ENCODE assay signal across 8 cellular contexts in the genomic region with DNA sequence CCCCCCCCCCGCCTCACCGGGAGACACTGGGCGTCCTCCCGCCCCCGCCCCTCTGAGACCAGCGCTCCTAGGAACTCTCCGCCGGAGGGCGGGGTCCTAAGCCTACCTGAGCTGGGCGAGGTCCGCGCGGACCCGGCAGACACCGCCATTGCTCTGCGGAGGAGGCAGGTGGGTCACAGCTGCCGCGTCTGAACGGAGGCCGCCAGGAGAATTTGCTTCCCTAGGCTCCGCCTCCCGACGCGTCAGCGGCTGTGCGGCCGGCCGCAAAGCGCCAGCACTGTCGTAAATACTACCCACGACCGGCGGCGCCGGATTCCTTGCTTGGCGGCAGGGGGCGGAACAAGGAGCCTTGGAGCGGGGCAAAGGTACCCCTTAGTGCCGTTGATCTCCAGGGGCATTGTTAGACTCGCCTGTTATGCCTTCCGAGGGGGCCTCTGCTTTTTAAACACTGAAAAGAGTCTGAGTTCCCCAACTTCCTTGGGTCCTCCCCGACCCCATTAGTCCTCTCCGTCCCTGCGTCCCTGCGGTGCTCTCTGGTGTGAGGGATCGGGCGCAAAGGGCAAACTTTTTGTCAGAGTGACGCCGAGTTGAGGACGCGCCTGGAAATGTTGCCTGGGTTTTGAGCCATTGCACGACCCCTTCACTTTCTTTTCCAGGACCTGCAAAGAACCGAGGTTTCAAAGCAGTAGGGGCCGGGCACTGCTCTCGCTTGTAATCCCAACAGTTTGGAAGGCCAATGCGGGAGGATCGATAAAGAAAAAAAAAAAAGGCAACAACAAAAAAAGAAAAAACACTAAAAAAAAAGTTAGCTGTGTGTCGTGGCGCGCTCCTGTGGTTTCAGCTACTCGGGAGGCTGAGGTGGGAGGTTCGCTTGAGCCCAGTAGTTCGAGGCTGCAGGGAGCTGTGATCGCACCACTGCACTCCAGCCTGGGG. TPM values are rescaled to one million over a fixed set of nuclear protein-coding genes. Genes with fewer than 3 reads are reported as not detected.
DNase-seq lines count a peak whose midpoint lies in the region; ATAC-seq and TF ChIP-seq lines count a peak whose summit lies in the region.

A gene (minus strand): TSS at position 214 of the 933 bp plus-strand sequence. CDS start 65 bp downstream, at position 149.

- H3K4me1 ChIP-seq in KMS-11 (ENCODE audit: low read depth, poor library complexity, severe bottlenecking) (peaks cover 13% of the 10 kb centered on the region), Panc1 (ENCODE audit: control insufficient read depth, insufficient read depth, low read length) (peaks cover 6% of the 10 kb centered on the region; the same call in 1 of the 2 replicates), muscle layer of duodenum (ENCODE audit: control insufficient read depth in 1 of 2, insufficient read depth in 2 of 2, low read length in 2 of 2) (peaks cover 3 to 14% of the 10 kb centered on the region in 2 donors)

- H3K36me3 Mint-ChIP-seq in activated T-cell treated with anti-CD3 and anti-CD28 coated beads, Interleukin-2, amount 50 U/mL, for 24 hours (ENCODE audit: low read depth) = peaks cover 39% of the 10 kb centered on the region

- ATAC-seq in GM21723 (IDR thresholded peaks at IDR 0.05; ENCODE audit: unreplicated experiment) (peak; percentile 88), Panc1 (peak; percentile 97), esophagus mucosa (peak; percentile 98)

- H4K20me1 ChIP-seq in KMS-11 (ENCODE audit: insufficient read depth) = no peaks in the 10 kb centered on the region

- peak within 1 kb of the TSS; percentile 54; the same call in 1 of the 2 replicates for H3K9ac ChIP-seq in KMS-11

- no peaks in the 10 kb centered on the region for H3K9me3 Mint-ChIP-seq in activated T-cell treated with anti-CD3 and anti-CD28 coated beads, Interleukin-2, amount 50 U/mL, for 24 hours

- CTCF ChIA-PET in Panc1 (lab: Charles Lee) = interaction anchor here (0.6 to 0.7 kb wide), 3 partner anchors 40 to 156 kb away, joined by 5 to 9 read pairs (median 6); no protein-coding TSS in a partner anchor

- H3K4me3 ChIP-seq in KMS-11 (IDR thresholded peaks at IDR 0.05; ENCODE audit: insufficient read depth, low read depth, low read length) (peak within 1 kb of the TSS; percentile 76), Panc1 (ENCODE audit: low read depth in 2 of 2, low read length in 2 of 2) (peak within 1 kb of the TSS; percentile 71 to 95), muscle layer of duodenum (ENCODE audit: low read depth in 1 of 2, low read length in 2 of 2) (peak within 1 kb of the TSS; percentile 87 to 95)

- peak within 1 kb of the TSS; percentile 90 for H3K4me2 ChIP-seq in KMS-11

- H2AFZ ChIP-seq in KMS-11 (ENCODE audit: low read depth) = peak within 1 kb of the TSS; percentile 86

- peak; percentile 99 for DNase-seq in DMS53 (lab: John Stamatoyannopoulos, UW)
- no peak for DNase-seq in Panc1 (ENCODE audit: low read depth, low spot score)
- DNase-seq in activated T-cell treated with anti-CD3 and anti-CD28 coated beads, Interleukin-2, amount 50 U/mL, for 24 hours = peak; percentile 97
- DNase-seq in stimulated activated CD8-positive, alpha-beta memory T cell treated with anti-CD3 and anti-CD28 coated beads, Interleukin-7, amount 100 ng/mL, for 24 hours (ENCODE audit: low read depth) = peak; percentile 86

- in situ Hi-C loops in Panc1 (cut with HindIII; ENCODE audit: low pct_unique_long_range_greater_than_20kb, low sequenced_read_pairs) = no loop called here

- H3K79me2 ChIP-seq in KMS-11 (ENCODE audit: insufficient read depth, low read depth) = peaks cover 14% of the 10 kb centered on the region

- H3K27me3 ChIP-seq in KMS-11 (ENCODE audit: insufficient read depth, low read depth) (no peaks in the 10 kb centered on the region), Panc1 (ENCODE audit: control insufficient read depth, insufficient read depth, low read length) (no peaks in the 10 kb centered on the region), muscle layer of duodenum (ENCODE audit: low read depth, low read length) (no peaks in the 10 kb centered on the region)

- H3K27me3 Mint-ChIP-seq in activated T-cell treated with anti-CD3 and anti-CD28 coated beads, Interleukin-2, amount 50 U/mL, for 24 hours = no peaks in the 10 kb centered on the region

- no peaks in the 10 kb centered on the region for H3K9me3 ChIP-seq in Panc1 (ENCODE audit: control insufficient read depth, insufficient read depth, low read depth, low read length)
- no peaks in the 10 kb centered on the region for H3K9me3 ChIP-seq in muscle layer of duodenum (ENCODE audit: control insufficient read depth in 1 of 2, low read length in 2 of 2)

- BruUV-seq in Panc1 (replicated peaks; lab: Mats Ljungman, UMichigan) = TSS peak; percentile 98

- H3K4me3 Mint-ChIP-seq in activated T-cell treated with anti-CD3 and anti-CD28 coated beads, Interleukin-2, amount 50 U/mL, for 24 hours = peak within 1 kb of the TSS; percentile 94

- H3K27ac ChIP-seq in KMS-11 (peak within 1 kb of the TSS; percentile 42; the same call in 1 of the 2 replicates), Panc1 (ENCODE audit: low read length) (peak within 1 kb of the TSS; percentile 95), muscle layer of duodenum (ENCODE audit: low read length) (peak within 1 kb of the TSS; percentile 86)

- H3K36me3 ChIP-seq in KMS-11 (ENCODE audit: insufficient read depth) (no peaks in the 10 kb centered on the region), Panc1 (ENCODE audit: control insufficient read depth, insufficient read depth, low read length) (peaks cover 3% of the 10 kb centered on the region; the same call in 1 of the 2 replicates), muscle layer of duodenum (ENCODE audit: control insufficient read depth in 1 of 2, insufficient read depth in 2 of 2, low read length in 2 of 2) (peaks cover 4 to 11% of the 10 kb centered on the region in 2 donors)

- peak within 1 kb of the TSS; percentile 98 for H3K27ac Mint-ChIP-seq in activated T-cell treated with anti-CD3 and anti-CD28 coated beads, Interleukin-2, amount 50 U/mL, for 24 hours

- 0 out of 2 replicates have a peak, but pooled peaks have one; percentile 3 for TF ChIP-seq CTCF in KMS-11 (conservative IDR thresholded peaks at IDR 0.05; ENCODE audit: low read depth, low read length)
- no peak for TF ChIP-seq CTCF in Panc1 (IDR thresholded peaks at IDR 0.05)

- intact Hi-C loops in Panc1 (cut with micrococcal nuclease; ENCODE audit: unreplicated experiment) = loop anchor here (2.0 kb wide), 1 partner anchor 47 kb away; no protein-coding TSS in a partner anchor

- POLR2A ChIA-PET in Panc1 (lab: Charles Lee) = interaction anchor here (0.6 to 0.7 kb wide), 5 partner anchors 35 to 502 kb away, joined by 3 to 13 read pairs (median 5); a partner anchor contains a TSS

- peaks cover 39% of the 10 kb centered on the region for H3K4me1 Mint-ChIP-seq in activated T-cell treated with anti-CD3 and anti-CD28 coated beads, Interleukin-2, amount 50 U/mL, for 24 hours (ENCODE audit: low read depth)

RNA-seq across cellular contexts. Expression of the gene that starts here (rescaled TPM):
- 64.1 TPM for total RNA-seq in Panc1 (2021; ENCODE audit: unreplicated experiment)
- polyA plus RNA-seq in Panc1 (2012; ENCODE audit: insufficient read length) = 44.9 TPM
- total RNA-seq in esophagus mucosa = 26.5 TPM

Comparison
In these comparisons a context has a peak if more than half of its experiments do, and no peak if none do; other contexts are left out.
1. H3K27ac ChIP-seq: peak in every context shown above with its lines; median percentile 95 in Panc1; 86 in muscle layer of duodenum; 42 in KMS-11.